10 cellular contexts compared by ENCODE assay signal in the genomic region with DNA sequence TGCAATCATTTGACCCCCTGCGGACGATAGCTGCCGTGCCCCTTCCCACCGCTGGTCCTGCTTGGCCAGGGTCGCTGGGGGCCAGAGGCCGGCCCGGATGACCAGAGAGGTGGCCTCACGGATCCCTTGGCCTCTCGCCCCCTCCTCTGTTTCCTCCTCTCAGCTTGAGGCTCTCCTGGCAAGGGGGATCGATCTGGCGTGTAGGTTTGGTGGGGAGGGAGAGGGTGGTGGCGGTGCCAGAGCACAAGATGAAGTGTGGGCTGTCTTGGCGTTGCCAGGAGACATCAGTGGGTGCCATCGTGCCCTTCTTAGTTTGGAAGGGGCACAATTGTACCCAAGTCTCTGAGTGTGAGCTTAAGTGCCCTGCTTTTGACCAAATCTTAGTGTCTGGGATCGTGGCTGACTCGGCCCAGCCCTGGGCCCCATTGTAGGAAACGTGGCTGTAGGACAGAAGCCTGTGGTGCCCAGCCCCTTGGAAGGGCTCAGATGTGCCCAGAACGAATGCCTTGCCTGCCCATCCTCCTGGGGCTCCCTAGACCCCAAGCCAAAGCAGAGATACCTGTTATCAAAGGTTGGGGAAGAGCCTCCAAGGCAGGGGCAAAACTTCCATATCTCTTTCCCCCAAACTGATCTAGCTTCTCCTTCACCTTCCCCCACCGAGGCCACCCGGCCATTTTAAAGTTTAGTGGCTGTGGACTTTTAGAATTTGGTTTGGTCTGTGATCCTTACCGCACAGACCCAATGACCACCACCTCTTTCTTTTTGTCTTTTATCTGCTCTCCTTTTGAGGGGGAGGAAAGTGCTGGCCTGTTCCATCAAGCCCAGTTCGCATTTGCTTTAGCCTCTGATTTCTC. TPM values are rescaled to one million over a fixed set of nuclear protein-coding genes. Genes with fewer than 3 reads are reported as not detected.
DNase-seq lines count a peak whose midpoint lies in the region; ATAC-seq and TF ChIP-seq lines count a peak whose summit lies in the region.
"Had no signal": no experiment of that assay in that cellular context is flagged by ENCODE, and none has a peak within 500 bp of the region (broad histone marks: within the 10 kb centered on the region; RNA-seq: fewer than 3 reads in every experiment).

No MANE protein-coding gene starts in this region.

- H2AK5ac ChIP-seq in IMR-90 (ENCODE audit: low read depth, low read length), result peak overlapping the region; percentile 65

- 0% methylated on average over 1 of the region's 22 CpGs; no CpG with 5 or more reads in 1 of the 2 experiments for WGBS in IMR-90 (ENCODE audit: extremely low coverage in 2 of 2, insufficient read length in 1 of 2), 2 experiments
- 5 to 8% methylated on average over 19 to 22 of the region's 22 CpGs for WGBS in ectodermal cell, 2 experiments

- peaks cover 26% of the 10 kb centered on the region for H3K36me3 ChIP-seq in IMR-90 (ENCODE audit: control insufficient read depth, insufficient read depth, low read length)
- peaks cover 5% of the 10 kb centered on the region for H3K36me3 ChIP-seq in ectodermal cell (ENCODE audit: control insufficient read depth, insufficient read depth, low read length)
- no peaks in the 10 kb centered on the region for H3K36me3 ChIP-seq in mucosa of rectum (ENCODE audit: control insufficient read depth in 2 of 2, insufficient read depth in 2 of 2, low read length in 2 of 2)
- H3K36me3 ChIP-seq in thoracic aorta, result no peaks in the 10 kb centered on the region
- H3K36me3 ChIP-seq in Karpas-422 (ENCODE audit: insufficient read depth, low read length), result no peaks in the 10 kb centered on the region

- no peak for TF ChIP-seq POLR2A in IMR-90 (IDR thresholded peaks at IDR 0.05; ENCODE audit: low read depth, low read length)

- H4K5ac ChIP-seq in IMR-90 (ENCODE audit: low read depth, low read length), result peak overlapping the region; percentile 76

- H3K9me1 ChIP-seq in IMR-90 (ENCODE audit: insufficient read depth, low read length), result no peaks in the 10 kb centered on the region

- H3K23ac ChIP-seq in IMR-90 (ENCODE audit: low read depth, low read length), result peak overlapping the region; percentile 100

- H3K9me3 ChIP-seq in IMR-90 (ENCODE audit: control insufficient read depth, insufficient read depth, low read length) (no peaks in the 10 kb centered on the region), ectodermal cell (ENCODE audit: control insufficient read depth, low read length) (no peaks in the 10 kb centered on the region), mucosa of rectum (ENCODE audit: control insufficient read depth in 2 of 2, low read length in 2 of 2) (no peaks in the 10 kb centered on the region), thoracic aorta (no peaks in the 10 kb centered on the region), Karpas-422 (ENCODE audit: low read length) (peaks cover 17% of the 10 kb centered on the region)

- H3K27me3 ChIP-seq in IMR-90 (ENCODE audit: control insufficient read depth, insufficient read depth, low read length), result no peaks in the 10 kb centered on the region
- peaks cover 73% of the 10 kb centered on the region for H3K27me3 ChIP-seq in ectodermal cell (ENCODE audit: control insufficient read depth, insufficient read depth, low read length, poor library complexity, severe bottlenecking)
- no peaks in the 10 kb centered on the region for H3K27me3 ChIP-seq in mucosa of rectum (ENCODE audit: control insufficient read depth in 2 of 2, insufficient read depth in 2 of 2, low read length in 2 of 2)
- H3K27me3 ChIP-seq in thoracic aorta (replicated peaks; ENCODE audit: insufficient read depth), result no peaks in the 10 kb centered on the region
- no peaks in the 10 kb centered on the region for H3K27me3 ChIP-seq in Karpas-422 (ENCODE audit: low read length)

- dilution Hi-C loops in IMR-90 (cut with HindIII; ENCODE audit: low sequenced_read_pairs, unreplicated experiment), result no loop called here

- H4K20me1 ChIP-seq in IMR-90 (ENCODE audit: insufficient read depth, low read length), result no peaks in the 10 kb centered on the region
- H4K20me1 ChIP-seq in Karpas-422 (ENCODE audit: insufficient read depth, low read depth, low read length), result no peaks in the 10 kb centered on the region

- H3K9me2 ChIP-seq in Karpas-422 (replicated peaks; ENCODE audit: insufficient read depth, low read length), result no peaks in the 10 kb centered on the region

- BruUV-seq in IMR-90 (replicated peaks; lab: Mats Ljungman, UMichigan), result no TSS peak

- H2BK20ac ChIP-seq in IMR-90 (ENCODE audit: low read depth, low read length), result peak overlapping the region; percentile 71

- peak overlapping the region; percentile 92 for H2BK5ac ChIP-seq in IMR-90 (ENCODE audit: low read depth, low read length, poor library complexity, severe bottlenecking)

- H3K4me3 ChIP-seq in IMR-90 (ENCODE audit: insufficient read depth, low read depth, low read length) (peak overlapping the region; percentile 46; the same call in 1 of the 2 replicates), ectodermal cell (ENCODE audit: insufficient read depth, low read depth, low read length) (peak overlapping the region; percentile 34), mucosa of rectum (ENCODE audit: low read length in 2 of 2) (peak overlapping the region in 1 of 2 donors; percentile 64), thoracic aorta (peak overlapping the region; percentile 80), Karpas-422 (ENCODE audit: low read length) (no peak overlapping the region)

- H2AFZ ChIP-seq in IMR-90 (replicated peaks; ENCODE audit: low read length, poor library complexity) (peak overlapping the region; percentile 61), Karpas-422 (ENCODE audit: low read length) (no peak overlapping the region)

- in situ Hi-C loops in IMR-90 (cut with MboI; ENCODE audit: low sequenced_read_pairs), result loop anchor here (10.0 to 25.0 kb wide), 3 partner anchors 783 to 1320 kb away; no protein-coding TSS in a partner anchor

- H3K56ac ChIP-seq in IMR-90 (ENCODE audit: extremely low read depth, insufficient read depth, low read length), result peak overlapping the region; percentile 84

- H3K9ac ChIP-seq in IMR-90 (ENCODE audit: low read depth, low read length) (peak overlapping the region; percentile 80), mucosa of rectum (ENCODE audit: low read depth in 1 of 2, low read length in 2 of 2) (peak overlapping the region; percentile 41 to 58), Karpas-422 (ENCODE audit: low read length) (no peak overlapping the region)

- H3K4me2 ChIP-seq in IMR-90 (ENCODE audit: low read depth, low read length) (peak overlapping the region; percentile 90), Karpas-422 (ENCODE audit: low read depth, low read length, poor library complexity, severe bottlenecking) (no peak overlapping the region)

- peak overlapping the region; percentile 92 for H2BK120ac ChIP-seq in IMR-90 (ENCODE audit: low read depth, low read length)

- POLR2A ChIA-PET in IMR-90 (lab: Charles Lee; ENCODE audit: unreplicated experiment), result interaction anchor here (0.8 kb wide), 1 partner anchor 679 kb away, joined by 3 read pairs; no protein-coding TSS in a partner anchor

- peak overlapping the region; percentile 98 for H3K4ac ChIP-seq in IMR-90 (ENCODE audit: low read depth, low read length)

- DNase-seq in IMR-90 (no peak), thoracic aorta (ENCODE audit: low spot score) (no peak), Karpas-422 (no peak), occipital lobe (lab: John Stamatoyannopoulos, UW) (no peak), NCI-H2107 treated with DMSO at 0.1 percent for 48 hours (lab: John Stamatoyannopoulos, UW; ENCODE audit: unreplicated experiment) (no peak)
- DNase-seq: activated CD8-positive, alpha-beta memory T cell treated with anti-CD3 and anti-CD28 coated beads, Interleukin-2, amount 10 ng/mL, durations not matched to agents 7 days and 5 days; stimulated activated CD4-positive, alpha-beta T cell treated with anti-CD3 and anti-CD28 coated beads, Interleukin-15, amount 100 ng/mL, for 24 hours had no signal

- intact Hi-C loops in IMR-90 (cut with micrococcal nuclease), result no loop called here

- H4K8ac ChIP-seq in IMR-90 (ENCODE audit: low read depth in 2 of 2, low read length in 2 of 2), result peak overlapping the region; percentile 85 to 92

- H3K18ac ChIP-seq in IMR-90 (ENCODE audit: low read depth, low read length), result peak overlapping the region; percentile 40

- H3K79me2 ChIP-seq in Karpas-422 (ENCODE audit: low read length), result no peaks in the 10 kb centered on the region

- CTCF ChIA-PET in IMR-90 (lab: Yijun Ruan, JAX), result interaction anchor here (0.8 to 1.6 kb wide), 2 partner anchors 18 kb away, joined by 3 to 11 read pairs; no protein-coding TSS in a partner anchor

- H2AK9ac ChIP-seq in IMR-90 (replicated peaks; ENCODE audit: low read depth, low read length, poor library complexity), result peak overlapping the region; percentile 90

- ATAC-seq in IMR-90 (ENCODE audit: low read depth), result no peak
- ATAC-seq in thoracic aorta (ENCODE audit: insufficient number of reproducible peaks, low FRiP score, low read depth), result peak; percentile 17
- ATAC-seq in HG02571 (IDR thresholded peaks at IDR 0.05; ENCODE audit: unreplicated experiment), result no peak
- ATAC-seq: activated CD8-positive, alpha-beta memory T cell treated with anti-CD3 and anti-CD28 coated beads, Interleukin-2, amount 10 ng/mL, durations not matched to agents 7 days and 5 days had no signal

- peak overlapping the region; percentile 94 for H4K91ac ChIP-seq in IMR-90 (ENCODE audit: insufficient read depth, low read depth, low read length)

- H2BK15ac ChIP-seq in IMR-90 (ENCODE audit: low read depth, low read length), result peak overlapping the region; percentile 89; the same call in 2 of the 3 replicates

- no peak for TF ChIP-seq CTCF in IMR-90 (conservative IDR thresholded peaks at IDR 0.05; ENCODE audit: low read depth, low read length)
- no peak for TF ChIP-seq CTCF in thoracic aorta (IDR thresholded peaks at IDR 0.05)

- no peak for TF ChIP-seq RAD21 in IMR-90 (IDR thresholded peaks at IDR 0.05; ENCODE audit: low read length)

- peaks cover 49% of the 10 kb centered on the region for H3K4me1 ChIP-seq in IMR-90 (ENCODE audit: control insufficient read depth, insufficient read depth, low read length)
- H3K4me1 ChIP-seq in ectodermal cell (ENCODE audit: control insufficient read depth, insufficient read depth, low read length), result peaks cover 76% of the 10 kb centered on the region
- H3K4me1 ChIP-seq in mucosa of rectum (ENCODE audit: control insufficient read depth in 2 of 2, insufficient read depth in 2 of 2, low read length in 2 of 2), result peaks cover 7 to 34% of the 10 kb centered on the region in 2 donors
- H3K4me1 ChIP-seq in thoracic aorta (ENCODE audit: control insufficient read depth in 1 of 2, low read depth in 2 of 2), result peaks cover 0 to 47% of the 10 kb centered on the region in 2 donors
- H3K4me1 ChIP-seq in Karpas-422 (ENCODE audit: low read length), result no peaks in the 10 kb centered on the region

- H3K79me1 ChIP-seq in IMR-90 (ENCODE audit: low read depth in 1 of 2, low read length in 2 of 2), result peaks cover 8 to 27% of the 10 kb centered on the region in 2 experiments; a peak in 3 of 4 replicates

- H3K27ac ChIP-seq in IMR-90 (ENCODE audit: insufficient read depth, low read length), result peak overlapping the region; percentile 88
- peak overlapping the region; percentile 47 for H3K27ac ChIP-seq in ectodermal cell (ENCODE audit: insufficient read depth, low read depth, low read length, poor library complexity, severe bottlenecking)
- peak overlapping the region; percentile 69 to 72 for H3K27ac ChIP-seq in mucosa of rectum (ENCODE audit: low read depth in 2 of 2, low read length in 2 of 2)
- H3K27ac ChIP-seq in thoracic aorta, result peak overlapping the region; percentile 65 to 95
- no peak overlapping the region for H3K27ac ChIP-seq in Karpas-422 (ENCODE audit: low read length)

- H3K14ac ChIP-seq in IMR-90 (replicated peaks; ENCODE audit: low read depth, low read length), result peak overlapping the region; percentile 92

RNA-seq across cellular contexts. Expression of gene NR2F2, which starts 14.4 kb away (rescaled TPM):
- total RNA-seq in IMR-90 (2012; rRNA removed) (20.3 and 28.1 TPM in 2 replicates), thoracic aorta (10 to 100 TPM; 31.8 to 49.8 TPM), occipital lobe (4.1 TPM)
- polyA plus RNA-seq in IMR-90 (2012; rRNA removed), result 161 and 185 TPM in 2 replicates
- 113 and 142 TPM in 2 replicates for polyA plus RNA-seq in IMR-90 (2012; cell fraction: cytosol; rRNA removed)
- 109 and 182 TPM in 2 replicates for polyA plus RNA-seq in IMR-90 (2012; cell fraction: nucleus; rRNA removed; ENCODE audit: low replicate concordance)
- 101 TPM for polyA plus RNA-seq in ectodermal cell (2013, experiment 1 of 4)
- 117 TPM for polyA plus RNA-seq in ectodermal cell (2013, experiment 2 of 4)
- polyA plus RNA-seq in ectodermal cell (2013, experiment 3 of 4), result 80.0 TPM
- 97.4 TPM for polyA plus RNA-seq in ectodermal cell (2013, experiment 4 of 4)
- total RNA-seq in Karpas-422 (2014; rRNA removed; shearing (Covaris generic); ENCODE audit: low replicate concordance), result not detected in 2 replicates
- total RNA-seq: activated CD8-positive, alpha-beta memory T cell treated with anti-CD3 and anti-CD28 coated beads, Interleukin-2, amount 10 ng/mL, durations not matched to agents 7 days and 5 days had no signal
